27 cellular contexts compared by ENCODE assay signal in genomic region chr1:34296059-34296458, GRCh38.
"Had no signal": no experiment of that assay in that cellular context is flagged by ENCODE, and none has a peak within 500 bp of the region (broad histone marks: within the 10 kb centered on the region; RNA-seq: fewer than 3 reads in every experiment).

No MANE protein-coding gene starts in this region.

- H3K27me3 ChIP-seq: testis, thyroid gland, tibial artery, tibial nerve, transverse colon, upper lobe of right lung, uterus, vagina had no signal

- H3K4me1 ChIP-seq: stomach, suprapubic skin, testis, thyroid gland, tibial artery, tibial nerve, transverse colon, upper lobe of right lung, uterus, vagina had no signal

- H3K36me3 ChIP-seq: stomach, suprapubic skin, thoracic aorta, thyroid gland, tibial artery, tibial nerve, transverse colon, upper lobe of right lung, uterus, vagina had no signal

- H3K4me3 ChIP-seq: stomach, suprapubic skin, testis, thoracic aorta, thyroid gland, tibial artery, tibial nerve, transverse colon, upper lobe of right lung, uterus, vagina had no signal

- DNase-seq: stimulated activated CD4-positive, alpha-beta T cell treated with anti-CD3 and anti-CD28 coated beads, Interleukin-2, amount 100 ng/mL, for 48 hours; stimulated activated CD4-positive, alpha-beta T cell treated with anti-CD3 and anti-CD28 coated beads, Interleukin-4, amount 100 ng/mL, for 1 hour; stimulated activated CD4-positive, alpha-beta T cell treated with anti-CD3 and anti-CD28 coated beads, Interleukin-4, amount 100 ng/mL, for 24 hours; stimulated activated CD4-positive, alpha-beta T cell treated with anti-CD3 and anti-CD28 coated beads, Interleukin-4, amount 100 ng/mL, for 4 hours; stimulated activated CD8-positive, alpha-beta memory T cell treated with anti-CD3 and anti-CD28 coated beads, Interleukin-4, amount 100 ng/mL, for 48 hours; stimulated activated naive B cell treated with anti-CD40 and anti-IgM and Interleukin-4, amounts not matched to agents 10 μg/mL and 1 μg/mL and 100 μg/mL, for 72 hours; stimulated activated naive CD4-positive, alpha-beta T cell; stimulated activated naive CD4-positive, alpha-beta T cell treated with Interleukin-2 at 50 U/mL for 16 hours; stimulated activated naive CD8-positive, alpha-beta T cell treated with anti-CD3 and anti-CD28 coated beads, Interleukin-15, amount 100 ng/mL, for 72 hours; stimulated activated naive CD8-positive, alpha-beta T cell treated with anti-CD3 and anti-CD28 coated beads, Interleukin-15, Interleukin-2, amounts not matched to agents 100 U/mL and 50 U/mL, for 24 hours; stomach; substantia nigra; testis; thyroid gland; tibial artery; transverse colon; trophoblast cell; upper lobe of right lung; uterus had no signal

- H3K27me3 Mint-ChIP-seq: stimulated activated memory B cell treated with anti-CD40 and anti-IgM and Interleukin-4, amounts not matched to agents 10 μg/mL and 1 μg/mL and 100 μg/mL, for 72 hours had no signal

- H3K9me3 Mint-ChIP-seq: stimulated activated memory B cell treated with anti-CD40 and anti-IgM and Interleukin-4, amounts not matched to agents 10 μg/mL and 1 μg/mL and 100 μg/mL, for 72 hours; stimulated activated naive CD8-positive, alpha-beta T cell treated with anti-CD3 and anti-CD28 coated beads, Interleukin-15, amount 100 ng/mL, for 72 hours; stimulated activated naive CD8-positive, alpha-beta T cell treated with anti-CD3 and anti-CD28 coated beads, Interleukin-15, Interleukin-2, amounts not matched to agents 100 ng/mL and 50 ng/mL, for 24 hours; type B pancreatic cell had no signal

- ATAC-seq: stimulated activated effector memory CD8-positive, alpha-beta T cell treated with anti-CD3 and anti-CD28 coated beads, Interleukin-12 subunit alpha, Interleukin-12 subunit beta, amount 100 ng/mL, for 72 hours; stimulated activated memory B cell treated with anti-CD40 and anti-IgM and Interleukin-4, amounts not matched to agents 10 μg/mL and 1 μg/mL and 100 μg/mL, for 72 hours; stimulated activated naive B cell treated with anti-CD40 and anti-IgM and Interleukin-4, amounts not matched to agents 10 μg/mL and 1 μg/mL and 100 μg/mL, for 72 hours; stimulated activated naive CD8-positive, alpha-beta T cell treated with anti-CD3 and anti-CD28 coated beads, Interleukin-15, amount 100 ng/mL, for 72 hours; stimulated activated naive CD8-positive, alpha-beta T cell treated with anti-CD3 and anti-CD28 coated beads, Interleukin-15, Interleukin-2, amounts not matched to agents 100 U/mL and 50 U/mL, for 24 hours; upper lobe of right lung had no signal

- H3K27ac Mint-ChIP-seq: stimulated activated effector memory CD8-positive, alpha-beta T cell treated with anti-CD3 and anti-CD28 coated beads, Interleukin-12 subunit alpha, Interleukin-12 subunit beta, amount 100 ng/mL, for 72 hours; stimulated activated memory B cell treated with anti-CD40 and anti-IgM and Interleukin-4, amounts not matched to agents 10 μg/mL and 1 μg/mL and 100 μg/mL, for 72 hours; stimulated activated naive B cell treated with anti-CD40 and anti-IgM and Interleukin-4, amounts not matched to agents 10 μg/mL and 1 μg/mL and 100 μg/mL, for 72 hours; stimulated activated naive CD8-positive, alpha-beta T cell treated with anti-CD3 and anti-CD28 coated beads, Interleukin-15, amount 100 ng/mL, for 72 hours; stimulated activated naive CD8-positive, alpha-beta T cell treated with anti-CD3 and anti-CD28 coated beads, Interleukin-15, Interleukin-2, amounts not matched to agents 100 ng/mL and 50 ng/mL, for 24 hours; type B pancreatic cell had no signal

- H3K4me3 Mint-ChIP-seq: stimulated activated effector memory CD8-positive, alpha-beta T cell treated with anti-CD3 and anti-CD28 coated beads, Interleukin-12 subunit alpha, Interleukin-12 subunit beta, amount 100 ng/mL, for 72 hours; stimulated activated memory B cell treated with anti-CD40 and anti-IgM and Interleukin-4, amounts not matched to agents 10 μg/mL and 1 μg/mL and 100 μg/mL, for 72 hours; stimulated activated naive B cell treated with anti-CD40 and anti-IgM and Interleukin-4, amounts not matched to agents 10 μg/mL and 1 μg/mL and 100 μg/mL, for 72 hours; stimulated activated naive CD8-positive, alpha-beta T cell treated with anti-CD3 and anti-CD28 coated beads, Interleukin-15, amount 100 ng/mL, for 72 hours; stimulated activated naive CD8-positive, alpha-beta T cell treated with anti-CD3 and anti-CD28 coated beads, Interleukin-15, Interleukin-2, amounts not matched to agents 100 ng/mL and 50 ng/mL, for 24 hours; type B pancreatic cell had no signal

- H3K27ac ChIP-seq: stomach, suprapubic skin, testis, thoracic aorta, thyroid gland, tibial artery, tibial nerve, transverse colon, upper lobe of right lung, uterus, vagina had no signal

- H3K9me3 ChIP-seq: stomach, suprapubic skin, testis, thoracic aorta, thyroid gland, tibial artery, tibial nerve, upper lobe of right lung, uterus, vagina had no signal

- H3K36me3 Mint-ChIP-seq: stimulated activated effector memory CD8-positive, alpha-beta T cell treated with anti-CD3 and anti-CD28 coated beads, Interleukin-12 subunit alpha, Interleukin-12 subunit beta, amount 100 ng/mL, for 72 hours; stimulated activated memory B cell treated with anti-CD40 and anti-IgM and Interleukin-4, amounts not matched to agents 10 μg/mL and 1 μg/mL and 100 μg/mL, for 72 hours; stimulated activated naive B cell treated with anti-CD40 and anti-IgM and Interleukin-4, amounts not matched to agents 10 μg/mL and 1 μg/mL and 100 μg/mL, for 72 hours; type B pancreatic cell had no signal

- H3K4me1 Mint-ChIP-seq: stimulated activated effector memory CD8-positive, alpha-beta T cell treated with anti-CD3 and anti-CD28 coated beads, Interleukin-12 subunit alpha, Interleukin-12 subunit beta, amount 100 ng/mL, for 72 hours; stimulated activated memory B cell treated with anti-CD40 and anti-IgM and Interleukin-4, amounts not matched to agents 10 μg/mL and 1 μg/mL and 100 μg/mL, for 72 hours; stimulated activated naive B cell treated with anti-CD40 and anti-IgM and Interleukin-4, amounts not matched to agents 10 μg/mL and 1 μg/mL and 100 μg/mL, for 72 hours; stimulated activated naive CD8-positive, alpha-beta T cell treated with anti-CD3 and anti-CD28 coated beads, Interleukin-15, amount 100 ng/mL, for 72 hours had no signal
